ENCODE assay signal across 8 cellular contexts in the genomic region with DNA sequence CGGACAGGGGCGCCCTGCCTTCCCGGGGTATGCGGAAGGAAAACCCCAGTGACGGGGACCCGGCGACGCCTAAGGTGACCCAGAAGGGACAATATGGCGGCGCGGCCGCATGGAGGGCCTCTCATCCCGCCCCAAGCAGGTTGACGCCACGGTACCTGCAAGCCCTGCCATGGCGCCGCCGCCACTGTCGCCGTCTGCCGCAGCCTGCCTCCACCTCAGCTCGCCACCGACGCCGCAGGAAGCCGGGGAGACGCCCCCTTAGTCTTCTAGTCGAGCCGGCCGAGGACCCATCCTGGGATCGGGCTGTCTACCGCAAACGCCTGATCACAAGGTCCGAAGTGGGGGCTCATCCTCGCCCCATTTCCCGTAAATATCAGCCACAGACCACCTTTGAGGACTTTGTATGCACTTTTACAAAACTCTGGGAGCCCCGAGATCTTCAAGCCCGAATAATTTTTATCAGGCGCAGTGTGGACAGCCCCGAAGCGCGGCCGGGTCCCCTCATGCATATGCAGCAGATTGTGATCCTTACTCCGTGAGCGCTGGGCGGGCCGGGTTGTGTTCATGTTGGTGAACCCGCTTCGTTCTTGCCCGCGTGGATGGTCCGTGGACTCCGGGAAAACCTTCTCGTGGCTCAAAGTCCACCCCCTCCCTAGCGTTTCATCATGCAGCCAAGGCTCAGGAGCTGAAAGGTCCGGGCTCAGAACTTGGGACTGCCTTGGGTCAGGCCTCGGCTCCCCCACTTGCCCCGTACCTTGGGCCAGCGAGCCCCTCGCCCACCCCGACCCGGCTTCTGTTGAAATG. TPM values are rescaled to one million over a fixed set of nuclear protein-coding genes. Genes with fewer than 3 reads are reported as not detected.
DNase-seq lines count a peak whose midpoint lies in the region; ATAC-seq and TF ChIP-seq lines count a peak whose summit lies in the region.

A gene with protein sequence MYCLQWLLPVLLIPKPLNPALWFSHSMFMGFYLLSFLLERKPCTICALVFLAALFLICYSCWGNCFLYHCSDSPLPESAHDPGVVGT (minus strand): TSS at position 239 of the 804 bp plus-strand sequence. CDS start 8,702 bp downstream, outside the sequence.

- H3K4me3 ChIP-seq in HFF-Myc (replicated peaks; ENCODE audit: low read depth, low read length): peak within 1 kb of the TSS; percentile 99

- ATAC-seq in SK-N-SH treated with all-trans-retinoic acid at 6 μM for 48 hours: peak; percentile 92

- peak; percentile 71 for DNase-seq in GDM1 (lab: John Stamatoyannopoulos, UW)
- DNase-seq in HFF-Myc (ENCODE audit: extremely low read depth, low read depth): no peak
- DNase-seq in NCI-H1092 (lab: John Stamatoyannopoulos, UW): peak; percentile 87
- DNase-seq in activated naive CD4-positive, alpha-beta T cell treated with anti-CD3 and anti-CD28 coated beads, Interleukin-2, amount 50 U/mL, for 16 hours: peak; percentile 93
- peak; percentile 95 for DNase-seq in germinal center (ENCODE audit: low spot score)
- peak; percentile 79 for DNase-seq in occipital lobe (lab: John Stamatoyannopoulos, UW)
- DNase-seq in superior temporal gyrus (ENCODE audit: extremely low spot score): peak; percentile 87

- TF ChIP-seq CTCF in HFF-Myc (IDR thresholded peaks at IDR 0.05; ENCODE audit: low read depth, low read length, missing control alignments): no peak

TF ChIP-seq in SK-N-SH treated with all-trans-retinoic acid at 6 μM for 48 hours, 23 proteins besides CTCF, POLR2A, EP300 and RAD21:
- no peak for TF ChIP-seq BACH2 (CRISPR knock-in tag; IDR thresholded peaks at IDR 0.05; ENCODE audit: borderline replicate concordance)
- TF ChIP-seq ZC3H10 (CRISPR knock-in tag; IDR thresholded peaks at IDR 0.05): no peak
- no peak for TF ChIP-seq PPARA (CRISPR knock-in tag; IDR thresholded peaks at IDR 0.05; ENCODE audit: borderline replicate concordance)
- TF ChIP-seq ESRRG (CRISPR knock-in tag; IDR thresholded peaks at IDR 0.05): no peak
- no peak for TF ChIP-seq OSR1 (CRISPR knock-in tag; IDR thresholded peaks at IDR 0.05)

RNA-seq across cellular contexts. Expression of the gene that starts here (rescaled TPM):
- 67.7 TPM for total RNA-seq in occipital lobe
